Comparison of ENCODE assay signal across 19 cellular contexts in genomic region chr15:59321000-59321689, GRCh38. TPM values are rescaled to one million over a fixed set of nuclear protein-coding genes. Genes with fewer than 3 reads are reported as not detected.
DNase-seq lines count a peak whose midpoint lies in the region; ATAC-seq, FAIRE-seq and TF ChIP-seq lines count a peak whose summit lies in the region.
"Had no signal": no experiment of that assay in that cellular context is flagged by ENCODE, and none has a peak within 500 bp of the region (broad histone marks: within the 10 kb centered on the region; RNA-seq: fewer than 3 reads in every experiment).

No MANE protein-coding gene starts in this region.

- FAIRE-seq in GM12878 (lab: Jason Lieb, UNC) = no peak
- FAIRE-seq: H1, HepG2, RCC 7860 had no signal

- RAD21 ChIA-PET in GM12878 (lab: Charles Lee; ENCODE audit: unreplicated experiment) = no interaction called here

- no peaks in the 10 kb centered on the region for H4K20me1 ChIP-seq in SK-N-SH (ENCODE audit: insufficient read depth)
- H4K20me1 ChIP-seq in GM12878 (ENCODE audit: control insufficient read depth, insufficient read depth) = no peaks in the 10 kb centered on the region

- H3K9ac ChIP-seq in SK-N-SH (no peak overlapping the region), GM12878 (ENCODE audit: control insufficient read depth, insufficient read depth, low read length) (no peak overlapping the region)

- SMC1A ChIA-PET in GM12878 (lab: Charles Lee; ENCODE audit: uncharacterized antibody, unreplicated experiment) = interaction anchor here (0.7 to 1.8 kb wide), 5 partner anchors 8 to 18 kb away, joined by 3 to 4 read pairs (median 3); no protein-coding TSS in a partner anchor

- H3K4me3 Mint-ChIP-seq in stimulated activated naive B cell treated with anti-CD40 and anti-IgM and Interleukin-4, amounts not matched to agents 10 μg/mL and 1 μg/mL and 100 μg/mL, for 72 hours = no peak overlapping the region
- H3K4me3 Mint-ChIP-seq in naive thymus-derived CD4-positive, alpha-beta T cell = no peak overlapping the region
- H3K4me3 Mint-ChIP-seq: CD14-positive monocyte had no signal

- intact Hi-C loops in GM12878 (cut with micrococcal nuclease; ENCODE audit: unreplicated experiment) = no loop called here
- intact Hi-C loops in naive thymus-derived CD4-positive, alpha-beta T cell (cut with micrococcal nuclease) = no loop called here

- POLR2A ChIA-PET in SK-N-SH (lab: Yijun Ruan, JAX) (no interaction called here), GM12878 (lab: Charles Lee) (interaction anchor here (0.7 to 1.0 kb wide), 2 partner anchors 21 to 211 kb away, joined by 3 read pairs; no protein-coding TSS in a partner anchor)
- POLR2A ChIA-PET in naive thymus-derived CD4-positive, alpha-beta T cell (lab: Charles Lee) = interaction anchor here (0.6 kb wide), 1 partner anchor 51 kb away, joined by 3 read pairs; no protein-coding TSS in a partner anchor

- H3K9me3 Mint-ChIP-seq in stimulated activated naive B cell treated with anti-CD40 and anti-IgM and Interleukin-4, amounts not matched to agents 10 μg/mL and 1 μg/mL and 100 μg/mL, for 72 hours = peaks cover 0 to 7% of the 10 kb centered on the region in 2 donors
- peaks cover 0 to 21% (median 0%) of the 10 kb centered on the region in 11 donors for H3K9me3 Mint-ChIP-seq in naive thymus-derived CD4-positive, alpha-beta T cell

- CTCF ChIA-PET in SK-N-SH (lab: Yijun Ruan, JAX) = interaction anchor here (1.3 kb wide), 1 partner anchor 28 kb away, joined by 3 read pairs; no protein-coding TSS in a partner anchor
- CTCF ChIA-PET in GM12878 (lab: Yijun Ruan, JAX) = no interaction called here
- CTCF ChIA-PET in naive thymus-derived CD4-positive, alpha-beta T cell (lab: Charles Lee) = no interaction called here

- BruUV-seq in GM12878 (replicated peaks; lab: Mats Ljungman, UMichigan) = no TSS peak

- no peak overlapping the region for H2AFZ ChIP-seq in SK-N-SH (ENCODE audit: low read depth)
- no peak overlapping the region for H2AFZ ChIP-seq in GM12878 (ENCODE audit: control insufficient read depth, low read depth, low read length)

- DNase-seq in SK-N-SH (no peak), NCI-H2171 (lab: John Stamatoyannopoulos, UW) (peak; percentile 24), GM12878 (ENCODE audit: low read depth, low spot score) (no peak), COR-L47 (lab: John Stamatoyannopoulos, UW) (no peak), NCI-H2029 treated with DMSO at 0.1 percent for 48 hours (lab: John Stamatoyannopoulos, UW) (no peak)
- DNase-seq in stimulated activated naive B cell treated with anti-CD40 and anti-IgM and Interleukin-4, amounts not matched to agents 10 μg/mL and 1 μg/mL and 100 μg/mL, for 72 hours = no peak
- no peak for DNase-seq in naive thymus-derived CD4-positive, alpha-beta T cell
- DNase-seq: Caco-2, KG1, NCI-H1417 treated with DMSO at 0.1 percent for 48 hours, NCI-H187 treated with DMSO at 0.1 percent for 48 hours, NCI-H526 had no signal

- peaks cover 46 to 65% of the 10 kb centered on the region in 2 donors for H3K36me3 Mint-ChIP-seq in stimulated activated naive B cell treated with anti-CD40 and anti-IgM and Interleukin-4, amounts not matched to agents 10 μg/mL and 1 μg/mL and 100 μg/mL, for 72 hours
- H3K36me3 Mint-ChIP-seq in naive thymus-derived CD4-positive, alpha-beta T cell = peaks cover 0 to 18% (median 0%) of the 10 kb centered on the region in 5 donors

- H3K4me1 ChIP-seq in SK-N-SH (ENCODE audit: control insufficient read depth in 1 of 2, insufficient read depth in 2 of 2, low read depth in 1 of 2, low read length in 1 of 2) = no peaks in the 10 kb centered on the region; a peak in 1 of 4 replicates
- H3K4me1 ChIP-seq in GM12878 (ENCODE audit: control insufficient read depth, insufficient read depth, low read length) = peaks cover 39% of the 10 kb centered on the region
- H3K4me1 ChIP-seq in naive thymus-derived CD4-positive, alpha-beta T cell (ENCODE audit: control insufficient read depth in 2 of 2, insufficient read depth in 2 of 2, low read length in 2 of 2) = no peaks in the 10 kb centered on the region

- H3K9me3 ChIP-seq in SK-N-SH = no peaks in the 10 kb centered on the region
- peaks cover 6% of the 10 kb centered on the region for H3K9me3 ChIP-seq in GM12878 (replicated peaks; ENCODE audit: control insufficient read depth, insufficient read depth, low read length)
- no peaks in the 10 kb centered on the region for H3K9me3 ChIP-seq in naive thymus-derived CD4-positive, alpha-beta T cell (ENCODE audit: control insufficient read depth in 2 of 3, low read length in 3 of 3)
- H3K9me3 ChIP-seq: Caco-2 had no signal

- no peak overlapping the region for H3K4me2 ChIP-seq in SK-N-SH
- no peak overlapping the region for H3K4me2 ChIP-seq in GM12878 (ENCODE audit: control insufficient read depth, insufficient read depth)

- H3K79me2 ChIP-seq in SK-N-SH (ENCODE audit: insufficient read depth) (peaks cover 52% of the 10 kb centered on the region), GM12878 (ENCODE audit: control insufficient read depth, insufficient read depth, low read length) (peaks cover 79% of the 10 kb centered on the region)

- no peak for ATAC-seq in SK-N-SH treated with all-trans-retinoic acid at 6 μM for 48 hours
- ATAC-seq in GM12878 = no peak
- ATAC-seq in stimulated activated naive B cell treated with anti-CD40 and anti-IgM and Interleukin-4, amounts not matched to agents 10 μg/mL and 1 μg/mL and 100 μg/mL, for 72 hours (replicated peaks) = no peak
- no peak for ATAC-seq in naive thymus-derived CD4-positive, alpha-beta T cell
- ATAC-seq: HepG2, Right ventricle myocardium inferior had no signal

- no peaks in the 10 kb centered on the region for H3K9me2 ChIP-seq in SK-N-SH

- H3F3A ChIP-seq in SK-N-SH (replicated peaks; ENCODE audit: insufficient read depth) = peaks cover 4% of the 10 kb centered on the region

- TF ChIP-seq RAD21 in SK-N-SH (IDR thresholded peaks at IDR 0.05; ENCODE audit: low read length) = no peak
- TF ChIP-seq RAD21 in GM12878 (IDR thresholded peaks at IDR 0.05; ENCODE audit: insufficient read depth, low read depth, low read length) = no peak

- H3K36me3 ChIP-seq in SK-N-SH (replicated peaks in 1 of 2; ENCODE audit: control insufficient read depth in 1 of 2, insufficient read depth in 2 of 2, low read length in 1 of 2) (no peaks in the 10 kb centered on the region), GM12878 (ENCODE audit: control insufficient read depth in 2 of 2, insufficient read depth in 2 of 2, low read length in 1 of 2) (peaks cover 0 to 8% of the 10 kb centered on the region in 2 experiments; a peak in 1 of 4 replicates)
- H3K36me3 ChIP-seq in naive thymus-derived CD4-positive, alpha-beta T cell (ENCODE audit: control insufficient read depth in 2 of 3, insufficient read depth in 3 of 3, low read length in 3 of 3) = no peaks in the 10 kb centered on the region

- TF ChIP-seq EP300 in SK-N-SH (IDR thresholded peaks at IDR 0.05; ENCODE audit: borderline replicate concordance in 1 of 2, low read depth in 1 of 2, low read length in 1 of 2) = no peak
- no peak for TF ChIP-seq EP300 in GM12878 (IDR thresholded peaks at IDR 0.05; ENCODE audit: borderline replicate concordance in 1 of 2, control insufficient read depth in 1 of 2, low read depth in 2 of 2, low read length in 2 of 2)

- no peak overlapping the region for H3K27ac ChIP-seq in SK-N-SH (ENCODE audit: low read depth in 2 of 2, low read length in 1 of 2)
- 0 out of 2 replicates have a peak overlapping the region, but pooled peaks have one; percentile 6 for H3K27ac ChIP-seq in GM12878 (ENCODE audit: control insufficient read depth, insufficient read depth)
- no peak overlapping the region for H3K27ac ChIP-seq in naive thymus-derived CD4-positive, alpha-beta T cell (ENCODE audit: low read depth, low read length)
- H3K27ac ChIP-seq: 22Rv1 had no signal

- no peak for TF ChIP-seq POLR2A in GM12878 (IDR thresholded peaks at IDR 0.05; ENCODE audit: low read depth, low read length)

- 89% methylated on average over 4 of the region's 4 CpGs for WGBS in SK-N-SH (ENCODE audit: low lambda C conversion rate)
- 83% methylated on average over 4 of the region's 4 CpGs for WGBS in GM12878 (ENCODE audit: insufficient coverage, insufficient replicate concordance, low lambda C conversion rate, missing lambda C conversion rate)

- H3K27me3 ChIP-seq in SK-N-SH (ENCODE audit: insufficient read depth) (no peaks in the 10 kb centered on the region), GM12878 (replicated peaks in 1 of 2; ENCODE audit: control insufficient read depth in 2 of 2, insufficient read depth in 2 of 2, low read length in 1 of 2) (no peaks in the 10 kb centered on the region)
- H3K27me3 ChIP-seq in naive thymus-derived CD4-positive, alpha-beta T cell (ENCODE audit: control insufficient read depth in 2 of 2, insufficient read depth in 2 of 2, low read length in 2 of 2) = no peaks in the 10 kb centered on the region

- no peak overlapping the region for H3K4me3 ChIP-seq in SK-N-SH (ENCODE audit: low read depth in 2 of 2, low read length in 1 of 2)
- H3K4me3 ChIP-seq in GM12878 = no peak overlapping the region
- H3K4me3 ChIP-seq in naive thymus-derived CD4-positive, alpha-beta T cell (ENCODE audit: low read length) = no peak overlapping the region

- peak overlapping the region; percentile 14 for H3K27ac Mint-ChIP-seq in stimulated activated naive B cell treated with anti-CD40 and anti-IgM and Interleukin-4, amounts not matched to agents 10 μg/mL and 1 μg/mL and 100 μg/mL, for 72 hours
- peak overlapping the region in 2 of 9 donors; percentile 1 to 52 for H3K27ac Mint-ChIP-seq in naive thymus-derived CD4-positive, alpha-beta T cell
- H3K27ac Mint-ChIP-seq: CD14-positive monocyte had no signal

- peaks cover 44 to 81% of the 10 kb centered on the region in 2 donors for H3K4me1 Mint-ChIP-seq in stimulated activated naive B cell treated with anti-CD40 and anti-IgM and Interleukin-4, amounts not matched to agents 10 μg/mL and 1 μg/mL and 100 μg/mL, for 72 hours
- H3K4me1 Mint-ChIP-seq in naive thymus-derived CD4-positive, alpha-beta T cell = peaks cover 0 to 17% (median 6%) of the 10 kb centered on the region in 7 donors

- TF ChIP-seq CTCF in SK-N-SH (IDR thresholded peaks at IDR 0.05) (no peak), GM12878 (IDR thresholded peaks at IDR 0.05 in 2 of 3, conservative IDR thresholded peaks at IDR 0.05 in 1 of 3; ENCODE audit: control insufficient read depth in 2 of 3, extremely low read depth in 1 of 3, insufficient read depth in 1 of 3, low read depth in 3 of 3, low read length in 3 of 3) (no peak)

- in situ Hi-C loops in GM12878 (cut with MboI) = no loop called here

- no peaks in the 10 kb centered on the region for H3K27me3 Mint-ChIP-seq in stimulated activated naive B cell treated with anti-CD40 and anti-IgM and Interleukin-4, amounts not matched to agents 10 μg/mL and 1 μg/mL and 100 μg/mL, for 72 hours
- peaks cover 0 to 17% (median 0%) of the 10 kb centered on the region in 5 donors for H3K27me3 Mint-ChIP-seq in naive thymus-derived CD4-positive, alpha-beta T cell

RNA-seq across cellular contexts. Expression of gene MYO1E, which starts 51.5 kb away (rescaled TPM):
- polyA plus RNA-seq in SK-N-SH (2012; rRNA removed) = 9.7 and 16.4 TPM in 2 replicates
- 15.1 TPM in 2 replicates for polyA plus RNA-seq in SK-N-SH (2012; cell fraction: cytosol; rRNA removed)
- 14.7 and 15.3 TPM in 2 replicates for polyA plus RNA-seq in SK-N-SH (2012; cell fraction: nucleus; rRNA removed)
- total RNA-seq in GM12878 (2013; cell fraction: nucleolus; rRNA removed) = 732 and 834 TPM in 2 replicates
- 55.9 and 59.3 TPM in 2 replicates for total RNA-seq in GM12878 (2014; rRNA removed)
- total RNA-seq in GM12878 (2014; rRNA removed; fragmentation: Illumina TruSeq; extraction: Trizol) = 70.5 and 76.5 TPM in 2 replicates
- 256 and 266 TPM in 2 replicates for total RNA-seq in GM12878 (2021)
- 15.6 TPM for polyA plus RNA-seq in GM12878 (2011; ENCODE audit: low read depth)
- polyA plus RNA-seq in GM12878 (2011; rRNA removed) = 33.3 and 68.3 TPM in 2 replicates
- 16.2 and 18.4 TPM in 2 replicates for polyA plus RNA-seq in GM12878 (2011; cell fraction: cytosol; rRNA removed)
- polyA plus RNA-seq in GM12878 (2011; cell fraction: nucleus; rRNA removed) = 21.3 TPM in 2 replicates
- 92.0 and 138 TPM in 2 replicates for polyA plus RNA-seq in GM12878 (2012)
- polyA plus RNA-seq in GM12878 (2014; fragmentation: Illumina TruSeq; extraction: Trizol) = 77.9 and 93.5 TPM in 2 replicates
- polyA plus RNA-seq in GM12878 (2014; fragmentation: Nextera tagmentation; extraction: Ambion mirVana) = 10 to 100 TPM; 10.3 to 27.5 TPM
- 43.7 and 46.9 TPM in 2 replicates for polyA plus RNA-seq in GM12878 (2014; rRNA removed)
- 100 to 1,000 TPM; 189 to 191 TPM for polyA plus RNA-seq in GM12878 (2016; fragmentation: Nextera tagmentation; extraction: Ambion mirVana)
- 25.2 and 53.3 TPM in 2 replicates for polyA minus RNA-seq in GM12878 (2011; rRNA and poly(A)+ RNA removed)
- polyA minus RNA-seq in GM12878 (2011; cell fraction: cytosol; rRNA and poly(A)+ RNA removed) = 11.1 TPM in 2 replicates
- 42.3 and 48.9 TPM in 2 replicates for polyA minus RNA-seq in GM12878 (2011; cell fraction: nucleus; rRNA and poly(A)+ RNA removed)
- 10 to 100 TPM in 2 of 5 experiments, 1 to 10 TPM in 3; 2.3 to 67.1 (median 3.7) TPM for total RNA-seq in naive thymus-derived CD4-positive, alpha-beta T cell
- not detected for polyA plus RNA-seq in naive thymus-derived CD4-positive, alpha-beta T cell
